Comparison of ENCODE assay signal across 1 cellular context in the genomic region with DNA sequence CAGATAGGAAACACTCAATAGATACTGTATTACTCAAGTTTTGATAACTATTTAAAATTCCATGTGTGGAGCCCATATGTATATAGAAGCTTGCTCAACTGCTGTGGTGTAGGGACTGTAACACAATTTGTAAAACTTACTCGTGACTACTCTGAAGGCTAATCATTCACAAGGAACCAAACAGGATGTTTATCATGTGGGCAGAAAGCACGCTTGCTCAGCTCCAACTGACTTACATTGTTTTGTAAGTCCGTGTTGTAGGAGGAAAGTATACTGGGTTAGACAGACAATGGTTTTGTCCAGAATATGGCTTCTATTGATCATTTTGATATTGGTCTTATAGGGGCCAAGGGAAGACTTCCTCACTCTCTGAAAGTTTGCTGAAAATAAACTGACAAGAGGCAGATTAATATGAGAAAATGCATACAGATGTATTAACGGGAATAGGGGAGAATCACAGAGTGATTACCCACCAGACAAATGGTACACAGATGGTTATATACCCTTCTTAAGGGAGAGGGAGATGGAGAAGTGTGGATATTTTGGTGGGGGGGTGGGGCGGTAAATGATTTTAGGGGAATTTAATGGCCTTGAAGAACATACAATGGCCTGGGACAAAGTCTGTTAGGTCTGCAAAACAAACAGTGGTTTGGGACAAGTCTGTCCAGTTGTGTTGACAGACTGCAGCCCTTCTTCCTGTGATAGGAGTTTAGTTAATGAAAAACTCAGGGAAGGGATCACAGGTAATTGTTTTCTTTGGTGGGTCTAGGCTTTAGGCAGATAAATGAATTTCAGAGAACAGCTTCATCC.
TF ChIP-seq lines count a peak whose summit lies in the region.

No MANE protein-coding gene starts in this region.

TF ChIP-seq in HepG2, 621 proteins besides CTCF, POLR2A, EP300 and RAD21 (continued from another document and continues in another):
- TF ChIP-seq, protein P1, sequence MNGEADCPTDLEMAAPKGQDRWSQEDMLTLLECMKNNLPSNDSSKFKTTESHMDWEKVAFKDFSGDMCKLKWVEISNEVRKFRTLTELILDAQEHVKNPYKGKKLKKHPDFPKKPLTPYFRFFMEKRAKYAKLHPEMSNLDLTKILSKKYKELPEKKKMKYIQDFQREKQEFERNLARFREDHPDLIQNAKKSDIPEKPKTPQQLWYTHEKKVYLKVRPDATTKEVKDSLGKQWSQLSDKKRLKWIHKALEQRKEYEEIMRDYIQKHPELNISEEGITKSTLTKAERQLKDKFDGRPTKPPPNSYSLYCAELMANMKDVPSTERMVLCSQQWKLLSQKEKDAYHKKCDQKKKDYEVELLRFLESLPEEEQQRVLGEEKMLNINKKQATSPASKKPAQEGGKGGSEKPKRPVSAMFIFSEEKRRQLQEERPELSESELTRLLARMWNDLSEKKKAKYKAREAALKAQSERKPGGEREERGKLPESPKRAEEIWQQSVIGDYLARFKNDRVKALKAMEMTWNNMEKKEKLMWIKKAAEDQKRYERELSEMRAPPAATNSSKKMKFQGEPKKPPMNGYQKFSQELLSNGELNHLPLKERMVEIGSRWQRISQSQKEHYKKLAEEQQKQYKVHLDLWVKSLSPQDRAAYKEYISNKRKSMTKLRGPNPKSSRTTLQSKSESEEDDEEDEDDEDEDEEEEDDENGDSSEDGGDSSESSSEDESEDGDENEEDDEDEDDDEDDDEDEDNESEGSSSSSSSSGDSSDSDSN (CRISPR knock-in tag; IDR thresholded peaks at IDR 0.05), result no peak
- TF ChIP-seq SIN3A (IDR thresholded peaks at IDR 0.05; ENCODE audit: borderline replicate concordance, low read depth, low read length) (0 out of 2 replicates have a peak, but pooled peaks have one; percentile 45), SALL2 (CRISPR knock-in tag; IDR thresholded peaks at IDR 0.05) (no peak), NFATC3 (CRISPR knock-in tag; IDR thresholded peaks at IDR 0.05) (no peak), ZNF446 (CRISPR knock-in tag; IDR thresholded peaks at IDR 0.05) (no peak), ZNF878 (CRISPR knock-in tag; IDR thresholded peaks at IDR 0.05) (peak; percentile 69; the same call in 1 of the 2 replicates), NAIF1 (CRISPR knock-in tag; IDR thresholded peaks at IDR 0.05; ENCODE audit: borderline replicate concordance) (0 out of 2 replicates have a peak, but pooled peaks have one; percentile 23), DPF2 (CRISPR knock-in tag; IDR thresholded peaks at IDR 0.05; ENCODE audit: borderline replicate concordance, low read depth) (peak; percentile 94), CHD2 (IDR thresholded peaks at IDR 0.05; ENCODE audit: low read depth, low read length) (no peak), ZNF614 (CRISPR knock-in tag; IDR thresholded peaks at IDR 0.05; ENCODE audit: borderline replicate concordance) (peak; percentile 69; the same call in 1 of the 2 replicates), HMG20B (CRISPR knock-in tag; conservative IDR thresholded peaks at IDR 0.05) (peak; percentile 88), ERF (CRISPR knock-in tag; IDR thresholded peaks at IDR 0.05) (peak; percentile 64; the same call in 1 of the 2 replicates), IRF2 (CRISPR knock-in tag; IDR thresholded peaks at IDR 0.05) (0 out of 2 replicates have a peak, but pooled peaks have one; percentile 37), TCF12 (IDR thresholded peaks at IDR 0.05) (no peak), TCF12 (CRISPR knock-in tag; IDR thresholded peaks at IDR 0.05) (peak; percentile 85), ZNF672 (CRISPR knock-in tag; IDR thresholded peaks at IDR 0.05) (no peak), ZFP36L1 (CRISPR knock-in tag; IDR thresholded peaks at IDR 0.05) (peak; percentile 60; the same call in 1 of the 2 replicates), HHEX (CRISPR knock-in tag; IDR thresholded peaks at IDR 0.05) (peak; percentile 61; the same call in 1 of the 2 replicates), HNF4A (CRISPR knock-in tag; IDR thresholded peaks at IDR 0.05) (peak; percentile 96), RFXANK (CRISPR knock-in tag; IDR thresholded peaks at IDR 0.05) (0 out of 2 replicates have a peak, but pooled peaks have one; percentile 49), RCOR2 (CRISPR knock-in tag; IDR thresholded peaks at IDR 0.05) (peak; percentile 89), ZFP1 (CRISPR knock-in tag; IDR thresholded peaks at IDR 0.05) (peak; percentile 49; the same call in 1 of the 2 replicates), ZNF124 (CRISPR knock-in tag; IDR thresholded peaks at IDR 0.05) (0 out of 2 replicates have a peak, but pooled peaks have one; percentile 58), KDM5A (IDR thresholded peaks at IDR 0.05; ENCODE audit: borderline replicate concordance, low read length) (peak; percentile 3; the same call in 1 of the 2 replicates), FOXA3 (CRISPR knock-in tag; IDR thresholded peaks at IDR 0.05) (peak; percentile 96), ZFP90 (CRISPR knock-in tag; IDR thresholded peaks at IDR 0.05; ENCODE audit: borderline replicate concordance) (no peak), MED13 (CRISPR knock-in tag; IDR thresholded peaks at IDR 0.05) (peak; percentile 68; the same call in 1 of the 2 replicates), GATAD1 (CRISPR knock-in tag; IDR thresholded peaks at IDR 0.05) (0 out of 2 replicates have a peak, but pooled peaks have one; percentile 22), SIX4 (CRISPR knock-in tag; IDR thresholded peaks at IDR 0.05) (peak; percentile 74), ZKSCAN8 (CRISPR knock-in tag; IDR thresholded peaks at IDR 0.05; ENCODE audit: borderline replicate concordance) (peak; percentile 73), MED1 (CRISPR knock-in tag; IDR thresholded peaks at IDR 0.05) (peak; percentile 95), HNRNPK (IDR thresholded peaks at IDR 0.05; ENCODE audit: low read depth, low read length, poor library complexity, severe bottlenecking) (peak; percentile 82)
- TF ChIP-seq, protein P2, sequence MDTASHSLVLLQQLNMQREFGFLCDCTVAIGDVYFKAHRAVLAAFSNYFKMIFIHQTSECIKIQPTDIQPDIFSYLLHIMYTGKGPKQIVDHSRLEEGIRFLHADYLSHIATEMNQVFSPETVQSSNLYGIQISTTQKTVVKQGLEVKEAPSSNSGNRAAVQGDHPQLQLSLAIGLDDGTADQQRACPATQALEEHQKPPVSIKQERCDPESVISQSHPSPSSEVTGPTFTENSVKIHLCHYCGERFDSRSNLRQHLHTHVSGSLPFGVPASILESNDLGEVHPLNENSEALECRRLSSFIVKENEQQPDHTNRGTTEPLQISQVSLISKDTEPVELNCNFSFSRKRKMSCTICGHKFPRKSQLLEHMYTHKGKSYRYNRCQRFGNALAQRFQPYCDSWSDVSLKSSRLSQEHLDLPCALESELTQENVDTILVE (CRISPR knock-in tag; IDR thresholded peaks at IDR 0.05), result peak; percentile 51; the same call in 1 of the 2 replicates
- TF ChIP-seq, protein P3, sequence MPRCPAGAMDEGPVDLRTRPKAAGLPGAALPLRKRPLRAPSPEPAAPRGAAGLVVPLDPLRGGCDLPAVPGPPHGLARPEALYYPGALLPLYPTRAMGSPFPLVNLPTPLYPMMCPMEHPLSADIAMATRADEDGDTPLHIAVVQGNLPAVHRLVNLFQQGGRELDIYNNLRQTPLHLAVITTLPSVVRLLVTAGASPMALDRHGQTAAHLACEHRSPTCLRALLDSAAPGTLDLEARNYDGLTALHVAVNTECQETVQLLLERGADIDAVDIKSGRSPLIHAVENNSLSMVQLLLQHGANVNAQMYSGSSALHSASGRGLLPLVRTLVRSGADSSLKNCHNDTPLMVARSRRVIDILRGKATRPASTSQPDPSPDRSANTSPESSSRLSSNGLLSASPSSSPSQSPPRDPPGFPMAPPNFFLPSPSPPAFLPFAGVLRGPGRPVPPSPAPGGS (CRISPR knock-in tag; IDR thresholded peaks at IDR 0.05), result peak; percentile 50; the same call in 1 of the 2 replicates
- TF ChIP-seq, protein P4, sequence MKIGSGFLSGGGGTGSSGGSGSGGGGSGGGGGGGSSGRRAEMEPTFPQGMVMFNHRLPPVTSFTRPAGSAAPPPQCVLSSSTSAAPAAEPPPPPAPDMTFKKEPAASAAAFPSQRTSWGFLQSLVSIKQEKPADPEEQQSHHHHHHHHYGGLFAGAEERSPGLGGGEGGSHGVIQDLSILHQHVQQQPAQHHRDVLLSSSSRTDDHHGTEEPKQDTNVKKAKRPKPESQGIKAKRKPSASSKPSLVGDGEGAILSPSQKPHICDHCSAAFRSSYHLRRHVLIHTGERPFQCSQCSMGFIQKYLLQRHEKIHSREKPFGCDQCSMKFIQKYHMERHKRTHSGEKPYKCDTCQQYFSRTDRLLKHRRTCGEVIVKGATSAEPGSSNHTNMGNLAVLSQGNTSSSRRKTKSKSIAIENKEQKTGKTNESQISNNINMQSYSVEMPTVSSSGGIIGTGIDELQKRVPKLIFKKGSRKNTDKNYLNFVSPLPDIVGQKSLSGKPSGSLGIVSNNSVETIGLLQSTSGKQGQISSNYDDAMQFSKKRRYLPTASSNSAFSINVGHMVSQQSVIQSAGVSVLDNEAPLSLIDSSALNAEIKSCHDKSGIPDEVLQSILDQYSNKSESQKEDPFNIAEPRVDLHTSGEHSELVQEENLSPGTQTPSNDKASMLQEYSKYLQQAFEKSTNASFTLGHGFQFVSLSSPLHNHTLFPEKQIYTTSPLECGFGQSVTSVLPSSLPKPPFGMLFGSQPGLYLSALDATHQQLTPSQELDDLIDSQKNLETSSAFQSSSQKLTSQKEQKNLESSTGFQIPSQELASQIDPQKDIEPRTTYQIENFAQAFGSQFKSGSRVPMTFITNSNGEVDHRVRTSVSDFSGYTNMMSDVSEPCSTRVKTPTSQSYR (CRISPR knock-in tag; IDR thresholded peaks at IDR 0.05; ENCODE audit: borderline replicate concordance), result peak; percentile 90
- TF ChIP-seq, protein P5, sequence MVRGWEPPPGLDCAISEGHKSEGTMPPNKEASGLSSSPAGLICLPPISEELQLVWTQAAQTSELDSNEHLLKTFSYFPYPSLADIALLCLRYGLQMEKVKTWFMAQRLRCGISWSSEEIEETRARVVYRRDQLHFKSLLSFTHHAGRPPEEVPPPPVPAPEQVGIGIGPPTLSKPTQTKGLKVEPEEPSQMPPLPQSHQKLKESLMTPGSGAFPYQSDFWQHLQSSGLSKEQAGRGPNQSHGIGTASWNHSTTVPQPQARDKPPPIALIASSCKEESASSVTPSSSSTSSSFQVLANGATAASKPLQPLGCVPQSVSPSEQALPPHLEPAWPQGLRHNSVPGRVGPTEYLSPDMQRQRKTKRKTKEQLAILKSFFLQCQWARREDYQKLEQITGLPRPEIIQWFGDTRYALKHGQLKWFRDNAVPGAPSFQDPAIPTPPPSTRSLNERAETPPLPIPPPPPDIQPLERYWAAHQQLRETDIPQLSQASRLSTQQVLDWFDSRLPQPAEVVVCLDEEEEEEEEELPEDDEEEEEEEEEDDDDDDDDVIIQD (CRISPR knock-in tag; IDR thresholded peaks at IDR 0.05; ENCODE audit: low read depth), result peak; percentile 94
- TF ChIP-seq, protein P6, sequence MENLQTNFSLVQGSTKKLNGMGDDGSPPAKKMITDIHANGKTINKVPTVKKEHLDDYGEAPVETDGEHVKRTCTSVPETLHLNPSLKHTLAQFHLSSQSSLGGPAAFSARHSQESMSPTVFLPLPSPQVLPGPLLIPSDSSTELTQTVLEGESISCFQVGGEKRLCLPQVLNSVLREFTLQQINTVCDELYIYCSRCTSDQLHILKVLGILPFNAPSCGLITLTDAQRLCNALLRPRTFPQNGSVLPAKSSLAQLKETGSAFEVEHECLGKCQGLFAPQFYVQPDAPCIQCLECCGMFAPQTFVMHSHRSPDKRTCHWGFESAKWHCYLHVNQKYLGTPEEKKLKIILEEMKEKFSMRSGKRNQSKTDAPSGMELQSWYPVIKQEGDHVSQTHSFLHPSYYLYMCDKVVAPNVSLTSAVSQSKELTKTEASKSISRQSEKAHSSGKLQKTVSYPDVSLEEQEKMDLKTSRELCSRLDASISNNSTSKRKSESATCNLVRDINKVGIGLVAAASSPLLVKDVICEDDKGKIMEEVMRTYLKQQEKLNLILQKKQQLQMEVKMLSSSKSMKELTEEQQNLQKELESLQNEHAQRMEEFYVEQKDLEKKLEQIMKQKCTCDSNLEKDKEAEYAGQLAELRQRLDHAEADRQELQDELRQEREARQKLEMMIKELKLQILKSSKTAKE (CRISPR knock-in tag; IDR thresholded peaks at IDR 0.05; ENCODE audit: borderline replicate concordance), result peak; percentile 76; the same call in 1 of the 2 replicates
- TF ChIP-seq, protein P7, sequence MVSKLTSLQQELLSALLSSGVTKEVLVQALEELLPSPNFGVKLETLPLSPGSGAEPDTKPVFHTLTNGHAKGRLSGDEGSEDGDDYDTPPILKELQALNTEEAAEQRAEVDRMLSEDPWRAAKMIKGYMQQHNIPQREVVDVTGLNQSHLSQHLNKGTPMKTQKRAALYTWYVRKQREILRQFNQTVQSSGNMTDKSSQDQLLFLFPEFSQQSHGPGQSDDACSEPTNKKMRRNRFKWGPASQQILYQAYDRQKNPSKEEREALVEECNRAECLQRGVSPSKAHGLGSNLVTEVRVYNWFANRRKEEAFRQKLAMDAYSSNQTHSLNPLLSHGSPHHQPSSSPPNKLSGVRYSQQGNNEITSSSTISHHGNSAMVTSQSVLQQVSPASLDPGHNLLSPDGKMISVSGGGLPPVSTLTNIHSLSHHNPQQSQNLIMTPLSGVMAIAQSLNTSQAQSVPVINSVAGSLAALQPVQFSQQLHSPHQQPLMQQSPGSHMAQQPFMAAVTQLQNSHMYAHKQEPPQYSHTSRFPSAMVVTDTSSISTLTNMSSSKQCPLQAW (CRISPR knock-in tag; IDR thresholded peaks at IDR 0.05), result peak; percentile 98
- TF ChIP-seq, protein P8, sequence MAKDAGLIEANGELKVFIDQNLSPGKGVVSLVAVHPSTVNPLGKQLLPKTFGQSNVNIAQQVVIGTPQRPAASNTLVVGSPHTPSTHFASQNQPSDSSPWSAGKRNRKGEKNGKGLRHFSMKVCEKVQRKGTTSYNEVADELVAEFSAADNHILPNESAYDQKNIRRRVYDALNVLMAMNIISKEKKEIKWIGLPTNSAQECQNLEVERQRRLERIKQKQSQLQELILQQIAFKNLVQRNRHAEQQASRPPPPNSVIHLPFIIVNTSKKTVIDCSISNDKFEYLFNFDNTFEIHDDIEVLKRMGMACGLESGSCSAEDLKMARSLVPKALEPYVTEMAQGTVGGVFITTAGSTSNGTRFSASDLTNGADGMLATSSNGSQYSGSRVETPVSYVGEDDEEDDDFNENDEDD (CRISPR knock-in tag; IDR thresholded peaks at IDR 0.05; ENCODE audit: borderline replicate concordance), result peak; percentile 30; the same call in 1 of the 2 replicates
- TF ChIP-seq, protein P9, sequence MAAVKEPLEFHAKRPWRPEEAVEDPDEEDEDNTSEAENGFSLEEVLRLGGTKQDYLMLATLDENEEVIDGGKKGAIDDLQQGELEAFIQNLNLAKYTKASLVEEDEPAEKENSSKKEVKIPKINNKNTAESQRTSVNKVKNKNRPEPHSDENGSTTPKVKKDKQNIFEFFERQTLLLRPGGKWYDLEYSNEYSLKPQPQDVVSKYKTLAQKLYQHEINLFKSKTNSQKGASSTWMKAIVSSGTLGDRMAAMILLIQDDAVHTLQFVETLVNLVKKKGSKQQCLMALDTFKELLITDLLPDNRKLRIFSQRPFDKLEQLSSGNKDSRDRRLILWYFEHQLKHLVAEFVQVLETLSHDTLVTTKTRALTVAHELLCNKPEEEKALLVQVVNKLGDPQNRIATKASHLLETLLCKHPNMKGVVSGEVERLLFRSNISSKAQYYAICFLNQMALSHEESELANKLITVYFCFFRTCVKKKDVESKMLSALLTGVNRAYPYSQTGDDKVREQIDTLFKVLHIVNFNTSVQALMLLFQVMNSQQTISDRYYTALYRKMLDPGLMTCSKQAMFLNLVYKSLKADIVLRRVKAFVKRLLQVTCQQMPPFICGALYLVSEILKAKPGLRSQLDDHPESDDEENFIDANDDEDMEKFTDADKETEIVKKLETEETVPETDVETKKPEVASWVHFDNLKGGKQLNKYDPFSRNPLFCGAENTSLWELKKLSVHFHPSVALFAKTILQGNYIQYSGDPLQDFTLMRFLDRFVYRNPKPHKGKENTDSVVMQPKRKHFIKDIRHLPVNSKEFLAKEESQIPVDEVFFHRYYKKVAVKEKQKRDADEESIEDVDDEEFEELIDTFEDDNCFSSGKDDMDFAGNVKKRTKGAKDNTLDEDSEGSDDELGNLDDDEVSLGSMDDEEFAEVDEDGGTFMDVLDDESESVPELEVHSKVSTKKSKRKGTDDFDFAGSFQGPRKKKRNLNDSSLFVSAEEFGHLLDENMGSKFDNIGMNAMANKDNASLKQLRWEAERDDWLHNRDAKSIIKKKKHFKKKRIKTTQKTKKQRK (IDR thresholded peaks at IDR 0.05; ENCODE audit: low read length), result no peak
